ENCODE assay signal across 16 cellular contexts in genomic region chr5:68037541-68037940, GRCh38.
"Had no signal": no experiment of that assay in that cellular context is flagged by ENCODE, and none has a peak within 500 bp of the region (broad histone marks: within the 10 kb centered on the region; RNA-seq: fewer than 3 reads in every experiment).

No MANE protein-coding gene starts in this region.

- ATAC-seq: activated naive CD8-positive, alpha-beta T cell treated with anti-CD3 and anti-CD28 coated beads, Interleukin-2, amount 50 U/mL, for 24 hours; activated T-helper 17 cell treated with anti-CD3 and anti-CD28 coated beads, Interleukin-2, amount 50 U/mL, for 72 hours had no signal

- H3K36me3 ChIP-seq: ascending aorta, breast epithelium, right atrium auricular region, transverse colon had no signal

- DNase-seq: activated CD4-positive, alpha-beta T cell treated with anti-CD3 and anti-CD28 coated beads for 1 hour; activated CD4-positive, alpha-beta T cell treated with anti-CD3 and anti-CD28 coated beads, Interleukin-2, amount 50 U/mL, for 4 hours; activated naive CD4-positive, alpha-beta T cell treated with Interleukin-2 at 50 U/mL for 16 hours; activated naive CD8-positive, alpha-beta T cell treated with anti-CD3 and anti-CD28 coated beads, Interleukin-2, amount 50 U/mL, for 24 hours; dorsolateral prefrontal cortex; foreskin melanocyte; head of caudate nucleus; occipital lobe; stimulated activated CD4-positive, alpha-beta T cell treated with anti-CD3 and anti-CD28 coated beads, Interleukin-4, amount 100 ng/mL, for 24 hours; stimulated activated naive CD4-positive, alpha-beta T cell treated with Interleukin-2 at 50 U/mL for 16 hours; transverse colon had no signal

- H3K27me3 ChIP-seq: ascending aorta, breast epithelium, dorsolateral prefrontal cortex, right atrium auricular region, transverse colon had no signal

- H3K4me3 ChIP-seq: ascending aorta, breast epithelium, dorsolateral prefrontal cortex, right atrium auricular region, skin epidermis, transverse colon had no signal
